ENCODE assay signal across 10 cellular contexts in the genomic region with DNA sequence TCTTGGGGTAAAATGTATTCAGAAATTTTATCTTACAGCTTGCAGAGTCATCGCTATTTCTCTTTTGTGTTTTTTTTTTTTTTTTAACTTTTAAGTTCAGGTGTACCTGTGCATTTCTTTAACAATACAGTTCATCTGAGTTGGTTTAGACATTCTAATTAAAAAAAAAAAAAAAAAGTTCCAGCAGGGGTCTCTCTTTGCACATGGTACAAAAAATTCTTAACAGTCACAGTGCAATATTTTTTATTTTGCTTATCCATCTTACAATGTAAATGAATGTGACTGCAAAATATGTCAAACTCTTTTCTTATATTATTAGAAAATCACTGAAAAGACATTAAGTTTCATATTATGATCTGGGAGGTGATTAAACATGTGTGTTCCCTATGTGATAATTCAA. TPM values are rescaled to one million over a fixed set of nuclear protein-coding genes. Genes with fewer than 3 reads are reported as not detected.
A peak's percentile ranks its signal among the peaks of the same experiment; 100 is the strongest.
DNase-seq lines count a peak whose midpoint lies in the region; ATAC-seq and TF ChIP-seq lines count a peak whose summit lies in the region.
"Had no signal": no experiment of that assay in that cellular context is flagged by ENCODE, and none has a peak within 500 bp of the region (broad histone marks: within the 10 kb centered on the region; RNA-seq: fewer than 3 reads in every experiment).

No MANE protein-coding gene starts in this region.

- no peaks in the 10 kb centered on the region for H4K20me1 ChIP-seq in GM23248 (ENCODE audit: insufficient read depth)
- H4K20me1 ChIP-seq in OCI-LY7 (ENCODE audit: insufficient read depth, low read length), result no peaks in the 10 kb centered on the region

- H3K4me3 ChIP-seq in AG09309 (ENCODE audit: control insufficient read depth, low read depth, low read length) (no peak overlapping the region), GM23248 (no peak overlapping the region), OCI-LY7 (ENCODE audit: low read depth, low read length, poor library complexity, severe bottlenecking) (no peak overlapping the region), fibroblast of the aortic adventitia (ENCODE audit: low read depth, low read length) (no peak overlapping the region)

- no peaks in the 10 kb centered on the region for H3K9me3 ChIP-seq in GM23248 (ENCODE audit: low read depth)
- no peaks in the 10 kb centered on the region for H3K9me3 ChIP-seq in OCI-LY7 (ENCODE audit: low read length)

- in situ Hi-C loops in GM23248 (cut with MboI), result no loop called here

- no peaks in the 10 kb centered on the region for H3K9me2 ChIP-seq in GM23248 (ENCODE audit: insufficient read depth)
- H3K9me2 ChIP-seq in OCI-LY7 (ENCODE audit: insufficient read depth, low read length), result no peaks in the 10 kb centered on the region

- intact Hi-C loops in OCI-LY7 (cut with micrococcal nuclease; ENCODE audit: unreplicated experiment), result no loop called here

- DNase-seq in AG09309 (ENCODE audit: low read depth), result no peak
- peak; percentile 40 for DNase-seq in GM23248
- DNase-seq in OCI-LY7 (ENCODE audit: low spot score), result peak; percentile 3
- peak; percentile 39 for DNase-seq in fibroblast of the aortic adventitia (ENCODE audit: low read depth)
- no peak for DNase-seq in stimulated activated naive CD8-positive, alpha-beta T cell treated with anti-CD3 and anti-CD28 coated beads, Interleukin-15, Interleukin-2, amounts not matched to agents 100 U/mL and 50 U/mL, for 24 hours
- DNase-seq: activated naive CD8-positive, alpha-beta T cell treated with anti-CD3 and anti-CD28 coated beads, Interleukin-2, amount 10 ng/mL, durations not matched to agents 7 days and 5 days; Right ventricle myocardium superior had no signal

- WGBS in GM23248 (ENCODE audit: low coverage in 1 of 2, low lambda C conversion rate in 2 of 2, missing lambda C conversion rate in 2 of 2), 2 experiments, result 47 to 53% methylated on average over 1 of the region's 1 CpG

- peaks cover 20% of the 10 kb centered on the region for H3F3A ChIP-seq in GM23248 (ENCODE audit: insufficient read depth)

- H3K4me1 ChIP-seq in GM23248 (ENCODE audit: insufficient read depth) (peaks cover 22% of the 10 kb centered on the region), OCI-LY7 (ENCODE audit: insufficient read depth, low read length, poor library complexity, severe bottlenecking) (no peaks in the 10 kb centered on the region)

- no peak overlapping the region for H3K27ac ChIP-seq in GM23248
- H3K27ac ChIP-seq in OCI-LY7 (ENCODE audit: low read depth, low read length, poor library complexity, severe bottlenecking), result no peak overlapping the region

- no peak overlapping the region for H3K9ac ChIP-seq in GM23248

- POLR2A ChIA-PET in OCI-LY7 (lab: Charles Lee), result interaction anchor here (0.7 to 1.1 kb wide), 2 partner anchors 10 to 623 kb away, joined by 5 to 7 read pairs; no protein-coding TSS in a partner anchor

- H3K79me2 ChIP-seq in GM23248 (ENCODE audit: insufficient read depth) (no peaks in the 10 kb centered on the region), OCI-LY7 (ENCODE audit: insufficient read depth, low read depth, low read length) (no peaks in the 10 kb centered on the region)

- no peaks in the 10 kb centered on the region for H3K36me3 ChIP-seq in GM23248 (ENCODE audit: low read depth)
- H3K36me3 ChIP-seq in OCI-LY7 (ENCODE audit: insufficient read depth, low read length), result no peaks in the 10 kb centered on the region

- BruUV-seq in OCI-LY7 (replicated peaks; lab: Mats Ljungman, UMichigan), result no TSS peak

- H2AFZ ChIP-seq in GM23248 (no peak overlapping the region), OCI-LY7 (ENCODE audit: low read length) (no peak overlapping the region)

- TF ChIP-seq CTCF in AG09309 (IDR thresholded peaks at IDR 0.05; ENCODE audit: control insufficient read depth, insufficient read depth, low read depth, low read length, missing control alignments), result peak; percentile 29
- peak; percentile 69 for TF ChIP-seq CTCF in OCI-LY7 (conservative IDR thresholded peaks at IDR 0.05; ENCODE audit: low read length)
- peak; percentile 16 for TF ChIP-seq CTCF in fibroblast of the aortic adventitia (IDR thresholded peaks at IDR 0.05; ENCODE audit: insufficient read depth, low read length)

- H3K4me2 ChIP-seq in GM23248 (ENCODE audit: unreplicated experiment) (no peak overlapping the region), OCI-LY7 (ENCODE audit: low read length) (no peak overlapping the region)

- ATAC-seq in HG02642 (IDR thresholded peaks at IDR 0.05; ENCODE audit: poor library complexity, unreplicated experiment) (no peak), GM21825 (IDR thresholded peaks at IDR 0.05; ENCODE audit: unreplicated experiment) (no peak), HG02970 (IDR thresholded peaks at IDR 0.05; ENCODE audit: low FRiP score, unreplicated experiment) (no peak)
- no peak for ATAC-seq in stimulated activated naive CD8-positive, alpha-beta T cell treated with anti-CD3 and anti-CD28 coated beads, Interleukin-15, Interleukin-2, amounts not matched to agents 100 U/mL and 50 U/mL, for 24 hours

- no peaks in the 10 kb centered on the region for H3K27me3 ChIP-seq in GM23248 (replicated peaks; ENCODE audit: insufficient read depth)

- CTCF ChIA-PET in OCI-LY7 (lab: Charles Lee; ENCODE audit: unreplicated experiment), result no interaction called here

RNA-seq across cellular contexts. Expression of a gene that starts 47.5 kb away (rescaled TPM):
- total RNA-seq in GM23248 (2014; rRNA removed; shearing (Covaris generic)), result 3.2 and 3.8 TPM in 2 replicates
- polyA plus RNA-seq in GM23248 (2016; fragmentation: Nextera tagmentation; extraction: Ambion mirVana), result 1.7 and 2.8 TPM in 2 replicates
- total RNA-seq in OCI-LY7 (2014; rRNA removed; shearing (Covaris generic)), result 7.7 and 14.8 TPM in 2 replicates
- 7.0 and 9.3 TPM in 2 replicates for total RNA-seq in OCI-LY7 (2022)
- total RNA-seq in fibroblast of the aortic adventitia (ENCODE audit: low replicate concordance), result 23.8 and 32.8 TPM in 2 replicates

Comparison
In these comparisons a context has a peak if more than half of its experiments do, and no peak if none do; other contexts are left out.
1. DNase-seq: peak in GM23248 (single experiment), OCI-LY7 (single experiment) and fibroblast of the aortic adventitia (single experiment); none in AG09309 (single experiment) and stimulated activated naive CD8-positive, alpha-beta T cell treated with anti-CD3 and anti-CD28 coated beads, Interleukin-15, Interleukin-2, amounts not matched to agents 100 U/mL and 50 U/mL, for 24 hours (single experiment).
2. CTCF ChIP-seq: peak in every context shown above with its lines; median percentile 69 in OCI-LY7; 29 in AG09309; 16 in fibroblast of the aortic adventitia.